9 cellular contexts compared by ENCODE assay signal in the genomic region with DNA sequence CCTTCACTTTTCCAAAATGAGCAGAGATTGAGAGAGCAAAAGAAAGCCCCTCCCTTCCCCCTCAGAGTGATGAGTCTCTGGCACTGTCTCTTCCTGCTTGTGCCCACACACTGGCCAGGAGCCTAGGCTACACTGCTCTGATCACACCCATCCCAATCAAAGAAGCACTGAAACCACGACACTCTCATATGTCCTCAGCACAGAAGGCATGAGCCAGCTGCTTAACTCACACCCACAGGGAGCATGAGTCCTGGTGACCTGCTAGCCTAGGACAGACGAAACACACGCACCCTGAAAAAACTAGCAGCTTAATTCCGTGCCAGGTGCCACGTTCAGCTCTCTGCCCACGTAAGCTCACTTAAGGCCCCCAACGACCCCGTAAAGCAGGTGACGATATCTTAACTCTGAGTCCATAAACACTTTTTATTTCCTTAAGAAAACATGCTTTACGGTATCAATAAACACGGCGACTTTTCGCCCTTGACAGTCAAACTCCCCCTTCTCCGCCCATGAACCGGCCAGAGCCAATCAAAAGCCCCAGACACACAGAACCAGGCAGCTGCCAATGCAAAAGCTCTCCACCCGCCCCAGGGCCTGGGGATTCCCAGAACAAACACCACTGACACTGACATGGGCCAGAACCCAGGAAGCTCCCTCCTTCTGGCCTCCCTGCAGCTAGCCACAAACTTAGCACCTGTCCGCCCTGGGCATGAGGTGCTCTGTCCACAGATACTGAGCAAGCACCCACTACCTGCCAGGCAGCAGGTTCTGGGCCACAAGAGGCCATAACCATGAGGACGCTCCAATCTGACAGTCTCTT.
A peak's percentile ranks its signal among the peaks of the same experiment; 100 is the strongest.
DNase-seq lines count a peak whose midpoint lies in the region; ATAC-seq lines count a peak whose summit lies in the region.
"Had no signal": no experiment of that assay in that cellular context is flagged by ENCODE, and none has a peak within 500 bp of the region (broad histone marks: within the 10 kb centered on the region; RNA-seq: fewer than 3 reads in every experiment).

No MANE protein-coding gene starts in this region.

- DNase-seq in NCI-H226 (peak; percentile 80), NCI-H2227 (lab: John Stamatoyannopoulos, UW; ENCODE audit: unreplicated experiment) (no peak), foreskin melanocyte (no peak)
- no peak for DNase-seq in activated effector memory CD4-positive, alpha-beta T cell treated with Interleukin-2 at 50 U/mL for 16 hours
- DNase-seq: stimulated activated CD4-positive, alpha-beta T cell treated with anti-CD3 and anti-CD28 coated beads, Interleukin-12 subunit alpha, Interleukin-12 subunit beta, amount 100 ng/mL, for 4 hours had no signal

- peaks cover 50% of the 10 kb centered on the region for H4K20me1 ChIP-seq in BLaER1

- no peak overlapping the region for H3K9ac ChIP-seq in BLaER1

- no peak overlapping the region for H3K27ac ChIP-seq in BLaER1
- H3K27ac ChIP-seq in muscle layer of duodenum (ENCODE audit: low read length) = peak overlapping the region; percentile 40

- H3K4me1 ChIP-seq in BLaER1 (peaks cover 34% of the 10 kb centered on the region), muscle layer of duodenum (ENCODE audit: control insufficient read depth in 1 of 2, insufficient read depth in 2 of 2, low read length in 2 of 2) (peaks cover 0 to 63% of the 10 kb centered on the region in 2 donors)

- H3K4me3 ChIP-seq in BLaER1 (no peak overlapping the region), muscle layer of duodenum (ENCODE audit: low read depth in 1 of 2, low read length in 2 of 2) (peak overlapping the region in 1 of 2 donors; percentile 18)

- peak; percentile 83 for ATAC-seq in esophagus mucosa
- ATAC-seq in activated CD4-positive, CD25-positive, alpha-beta regulatory T cell treated with anti-CD3 and anti-CD28 coated beads, Interleukin-2, amount 50 U/mL, for 24 hours = no peak

- H3K4me2 ChIP-seq in BLaER1 = peak overlapping the region; percentile 46

- H3K36me3 ChIP-seq in BLaER1 = peaks cover 86% of the 10 kb centered on the region
- H3K36me3 ChIP-seq in muscle layer of duodenum (ENCODE audit: control insufficient read depth in 1 of 2, insufficient read depth in 2 of 2, low read length in 2 of 2) = peaks cover 34 to 37% of the 10 kb centered on the region in 2 donors

- H3K9me3 ChIP-seq in BLaER1 (no peaks in the 10 kb centered on the region), muscle layer of duodenum (ENCODE audit: control insufficient read depth in 1 of 2, low read length in 2 of 2) (no peaks in the 10 kb centered on the region)

- H3K27me3 ChIP-seq in BLaER1 (no peaks in the 10 kb centered on the region), muscle layer of duodenum (ENCODE audit: low read depth, low read length) (no peaks in the 10 kb centered on the region)
